1 cellular context compared by ENCODE assay signal in genomic region chr17:1972429-1973160, GRCh38.
A peak's percentile ranks its signal among the peaks of the same experiment; 100 is the strongest.
TF ChIP-seq lines count a peak whose summit lies in the region.

No MANE protein-coding gene starts in this region.

TF ChIP-seq in K562, 482 proteins besides CTCF, POLR2A, EP300 and RAD21:
- TF ChIP-seq ZMIZ1 (IDR thresholded peaks at IDR 0.05; ENCODE audit: low read depth in 2 of 2, low read length in 2 of 2), result no peak
- TF ChIP-seq, protein P1, sequence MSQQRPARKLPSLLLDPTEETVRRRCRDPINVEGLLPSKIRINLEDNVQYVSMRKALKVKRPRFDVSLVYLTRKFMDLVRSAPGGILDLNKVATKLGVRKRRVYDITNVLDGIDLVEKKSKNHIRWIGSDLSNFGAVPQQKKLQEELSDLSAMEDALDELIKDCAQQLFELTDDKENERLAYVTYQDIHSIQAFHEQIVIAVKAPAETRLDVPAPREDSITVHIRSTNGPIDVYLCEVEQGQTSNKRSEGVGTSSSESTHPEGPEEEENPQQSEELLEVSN (IDR thresholded peaks at IDR 0.05; ENCODE audit: borderline replicate concordance in 1 of 2, extremely low read depth in 1 of 2, insufficient read depth in 1 of 2, insufficient read length in 1 of 2, low read depth in 1 of 2, low read length in 1 of 2, poor library complexity in 1 of 2, severe bottlenecking in 1 of 2), result peak; percentile 56 to 90
- peak; percentile 85 for TF ChIP-seq L3MBTL2 (IDR thresholded peaks at IDR 0.05)
- no peak for TF ChIP-seq PHF21A (IDR thresholded peaks at IDR 0.05; ENCODE audit: borderline replicate concordance, low read depth)
- peak; percentile 55 for TF ChIP-seq EGR1 (conservative IDR thresholded peaks at IDR 0.05)
- no peak for TF ChIP-seq ZNF707 (CRISPR knock-in tag; conservative IDR thresholded peaks at IDR 0.05)
- TF ChIP-seq MGA (IDR thresholded peaks at IDR 0.05), result peak; percentile 74
